Comparison of ENCODE assay signal across 8 cellular contexts in genomic region chr2:240236217-240237111, GRCh38.
A peak's percentile ranks its signal among the peaks of the same experiment; 100 is the strongest.
DNase-seq lines count a peak whose midpoint lies in the region; ATAC-seq and TF ChIP-seq lines count a peak whose summit lies in the region.

No MANE protein-coding gene starts in this region.

- H3K27ac Mint-ChIP-seq in osteocyte (ENCODE audit: unreplicated experiment) = no peak overlapping the region

- no peaks in the 10 kb centered on the region for H3K27me3 ChIP-seq in gastroesophageal sphincter

- DNase-seq in DMS79 treated with DMSO at 0.1 percent for 48 hours (lab: John Stamatoyannopoulos, UW) (peak; percentile 75), NCI-H2107 (lab: John Stamatoyannopoulos, UW) (peak; percentile 51), dermis blood vessel endothelial cell (peak; percentile 62), osteocyte (ENCODE audit: extremely low spot score, unreplicated experiment) (peak; percentile 76)

- no peak for TF ChIP-seq CTCF in osteocyte (IDR thresholded peaks at IDR 0.05)
- no peak for TF ChIP-seq CTCF in gastroesophageal sphincter (IDR thresholded peaks at IDR 0.05)

- H3K36me3 ChIP-seq in gastroesophageal sphincter = no peaks in the 10 kb centered on the region

- peaks cover 10% of the 10 kb centered on the region for H3K27me3 Mint-ChIP-seq in osteocyte (ENCODE audit: unreplicated experiment)

- H3K36me3 Mint-ChIP-seq in osteocyte (ENCODE audit: unreplicated experiment) = no peaks in the 10 kb centered on the region

- H3K4me3 ChIP-seq in gastroesophageal sphincter = no peak overlapping the region

- H3K4me1 ChIP-seq in gastroesophageal sphincter = peaks cover 0 to 43% (median 0%) of the 10 kb centered on the region in 3 donors

- peak overlapping the region in 2 of 4 donors; percentile 22 to 24 for H3K27ac ChIP-seq in gastroesophageal sphincter

- peaks cover 5% of the 10 kb centered on the region for H3K9me3 Mint-ChIP-seq in osteocyte (ENCODE audit: unreplicated experiment)

- WGBS in gastroesophageal sphincter (ENCODE audit: low coverage in 1 of 2), 2 donors = 74% methylated on average over 5 of the region's 12 CpGs; no CpG with 5 or more reads in 1 of the 2 donors

- H3K4me1 Mint-ChIP-seq in osteocyte (ENCODE audit: unreplicated experiment) = peaks cover 17% of the 10 kb centered on the region

- no peak for TF ChIP-seq POLR2A in gastroesophageal sphincter (IDR thresholded peaks at IDR 0.05)

- TF ChIP-seq EP300 in gastroesophageal sphincter (IDR thresholded peaks at IDR 0.05) = no peak

- H3K4me3 Mint-ChIP-seq in osteocyte (ENCODE audit: unreplicated experiment) = no peak overlapping the region

- no peak for ATAC-seq in GM18861 (IDR thresholded peaks at IDR 0.05; ENCODE audit: unreplicated experiment)
- no peak for ATAC-seq in gastroesophageal sphincter
- no peak for ATAC-seq in HG02870 (IDR thresholded peaks at IDR 0.05; ENCODE audit: unreplicated experiment)
- no peak for ATAC-seq in GM19324 (IDR thresholded peaks at IDR 0.05; ENCODE audit: low FRiP score, unreplicated experiment)

- H3K9me3 ChIP-seq in gastroesophageal sphincter = no peaks in the 10 kb centered on the region
